ENCODE assay signal across 23 cellular contexts in genomic region chr6:136553166-136553787, GRCh38. TPM values are rescaled to one million over a fixed set of nuclear protein-coding genes. Genes with fewer than 3 reads are reported as not detected.
DNase-seq lines count a peak whose midpoint lies in the region; ATAC-seq, FAIRE-seq and TF ChIP-seq lines count a peak whose summit lies in the region.
"Had no signal": no experiment of that assay in that cellular context is flagged by ENCODE, and none has a peak within 500 bp of the region (broad histone marks: within the 10 kb centered on the region; RNA-seq: fewer than 3 reads in every experiment).

No MANE protein-coding gene starts in this region.

- H3K27me3 ChIP-seq in GM12878 (replicated peaks in 1 of 2; ENCODE audit: control insufficient read depth in 2 of 2, insufficient read depth in 2 of 2, low read length in 1 of 2) = peaks cover 0 to 7% of the 10 kb centered on the region in 2 experiments; a peak in 3 of 4 replicates
- H3K27me3 ChIP-seq in liver (ENCODE audit: control insufficient read depth in 4 of 4, insufficient read depth in 4 of 4, low read length in 3 of 4) = no peaks in the 10 kb centered on the region
- no peaks in the 10 kb centered on the region for H3K27me3 ChIP-seq in parathyroid adenoma (ENCODE audit: control insufficient read depth, insufficient read depth, low read length)

- TF ChIP-seq POLR2A in GM12878 (IDR thresholded peaks at IDR 0.05; ENCODE audit: low read depth, low read length) = no peak

- H3K4me1 ChIP-seq in GM12878 (ENCODE audit: control insufficient read depth, insufficient read depth, low read length) (peaks cover 9% of the 10 kb centered on the region; the same call in 1 of the 2 replicates), liver (ENCODE audit: control insufficient read depth in 4 of 4, insufficient read depth in 4 of 4, low read length in 3 of 4) (peaks cover 0 to 18% (median 10%) of the 10 kb centered on the region in 4 donors), parathyroid adenoma (peaks cover 5% of the 10 kb centered on the region)

- no peak for DNase-seq in GM12878 (ENCODE audit: low read depth, low spot score)
- no peak for DNase-seq in hippocampal formation (lab: John Stamatoyannopoulos, UW)
- DNase-seq in HUDEP-2 (lab: John Stamatoyannopoulos, UW; ENCODE audit: unreplicated experiment in 76 of 76) = no peak
- DNase-seq: DMS79, GM23248, H9, MG63, NCI-H1417, NCI-H1694 treated with DMSO at 0.1 percent for 48 hours, NCI-H2081 treated with DMSO at 0.1 percent for 48 hours, NCI-H2171 treated with DMSO at 0.1 percent for 48 hours, NCI-H446, NCI-H526, OCI-M1 had no signal

- BruUV-seq in GM12878 (replicated peaks; lab: Mats Ljungman, UMichigan) = TSS peak; percentile 57

- in situ Hi-C loops in GM12878 (cut with MboI) = no loop called here

- CTCF ChIA-PET in GM12878 (lab: Yijun Ruan, JAX) = no interaction called here

- H3K4me2 ChIP-seq in GM12878 (ENCODE audit: control insufficient read depth, insufficient read depth) = no peak overlapping the region
- no peak overlapping the region for H3K4me2 ChIP-seq in parathyroid adenoma (ENCODE audit: low read length)

- TF ChIP-seq RAD21 in GM12878 (IDR thresholded peaks at IDR 0.05; ENCODE audit: insufficient read depth, low read depth, low read length) = no peak
- TF ChIP-seq RAD21 in liver (IDR thresholded peaks at IDR 0.05) = no peak

- TF ChIP-seq CTCF in 22Rv1 (IDR thresholded peaks at IDR 0.05) = no peak
- no peak for TF ChIP-seq CTCF in GM12878 (IDR thresholded peaks at IDR 0.05 in 2 of 3, conservative IDR thresholded peaks at IDR 0.05 in 1 of 3; ENCODE audit: control insufficient read depth in 2 of 3, extremely low read depth in 1 of 3, insufficient read depth in 1 of 3, low read depth in 3 of 3, low read length in 3 of 3)
- no peak for TF ChIP-seq CTCF in liver (IDR thresholded peaks at IDR 0.05; ENCODE audit: low read depth, low read length, missing input control)
- TF ChIP-seq CTCF in parathyroid adenoma (IDR thresholded peaks at IDR 0.05) = no peak

- peaks cover 2 to 9% of the 10 kb centered on the region in 2 experiments; a peak in 3 of 4 replicates for H3K36me3 ChIP-seq in GM12878 (ENCODE audit: control insufficient read depth in 2 of 2, insufficient read depth in 2 of 2, low read length in 1 of 2)
- peaks cover 0 to 4% (median 1%) of the 10 kb centered on the region in 4 donors for H3K36me3 ChIP-seq in liver (ENCODE audit: control insufficient read depth in 4 of 4, insufficient read depth in 3 of 4, low read depth in 1 of 4, low read length in 3 of 4)
- H3K36me3 ChIP-seq in parathyroid adenoma (ENCODE audit: control insufficient read depth, insufficient read depth, low read length) = no peaks in the 10 kb centered on the region
- H3K36me3 ChIP-seq: SJSA1 had no signal

- SMC1A ChIA-PET in GM12878 (lab: Charles Lee; ENCODE audit: uncharacterized antibody, unreplicated experiment) = interaction anchor here (0.9 to 1.7 kb wide), 2 partner anchors 11 to 1785 kb away, joined by 3 to 6 read pairs; no protein-coding TSS in a partner anchor

- intact Hi-C loops in GM12878 (cut with micrococcal nuclease; ENCODE audit: unreplicated experiment) = no loop called here

- ATAC-seq in GM12878 (no peak), HG03159 (IDR thresholded peaks at IDR 0.05; ENCODE audit: unreplicated experiment) (no peak)
- ATAC-seq: K562, Right ventricle myocardium inferior had no signal

- H3K79me2 ChIP-seq in GM12878 (ENCODE audit: control insufficient read depth, insufficient read depth, low read length) (no peaks in the 10 kb centered on the region), parathyroid adenoma (peaks cover 16% of the 10 kb centered on the region)

- no peak overlapping the region for H2AFZ ChIP-seq in GM12878 (ENCODE audit: control insufficient read depth, low read depth, low read length)
- H2AFZ ChIP-seq in parathyroid adenoma = peak overlapping the region; percentile 21
- H2AFZ ChIP-seq: GM23248 had no signal

- POLR2A ChIA-PET in GM12878 (lab: Charles Lee) = no interaction called here

- no peaks in the 10 kb centered on the region; the same call in 1 of the 2 replicates for H4K20me1 ChIP-seq in GM12878 (ENCODE audit: control insufficient read depth, insufficient read depth)

- 53% methylated on average over 5 of the region's 5 CpGs for WGBS in GM12878 (ENCODE audit: insufficient coverage, insufficient replicate concordance, low lambda C conversion rate, missing lambda C conversion rate)
- 70% methylated on average over 5 of the region's 5 CpGs for WGBS in liver

- no peak overlapping the region for H3K4me3 ChIP-seq in GM12878
- H3K4me3 ChIP-seq in liver (ENCODE audit: low read depth in 1 of 3, low read length in 3 of 3) = no peak overlapping the region
- no peak overlapping the region for H3K4me3 ChIP-seq in parathyroid adenoma (ENCODE audit: low read depth, low read length)
- H3K4me3 ChIP-seq: GM23248, K562, MG63, SJSA1 had no signal

- H3K9ac ChIP-seq in GM12878 (ENCODE audit: control insufficient read depth, insufficient read depth, low read length) (no peak overlapping the region), liver (ENCODE audit: low read depth in 1 of 2, low read length in 2 of 2) (no peak overlapping the region), parathyroid adenoma (no peak overlapping the region)
- H3K9ac ChIP-seq: GM23248 had no signal

- FAIRE-seq in GM12878 (lab: Jason Lieb, UNC) = no peak
- FAIRE-seq: A204.1, K562 had no signal

- no peak for TF ChIP-seq EP300 in GM12878 (IDR thresholded peaks at IDR 0.05; ENCODE audit: borderline replicate concordance in 1 of 2, control insufficient read depth in 1 of 2, low read depth in 2 of 2, low read length in 2 of 2)

- H3K9me3 ChIP-seq in GM12878 (replicated peaks; ENCODE audit: control insufficient read depth, insufficient read depth, low read length) (no peaks in the 10 kb centered on the region), liver (ENCODE audit: control insufficient read depth in 4 of 4, low read length in 3 of 4) (no peaks in the 10 kb centered on the region), parathyroid adenoma (ENCODE audit: control insufficient read depth, low read length) (no peaks in the 10 kb centered on the region)
- H3K9me3 ChIP-seq: MG63 had no signal

- peak overlapping the region; percentile 86; the same call in 1 of the 2 replicates for H3K27ac ChIP-seq in 22Rv1
- H3K27ac ChIP-seq in GM12878 (ENCODE audit: control insufficient read depth, insufficient read depth) = no peak overlapping the region
- H3K27ac ChIP-seq in liver (ENCODE audit: low read depth in 1 of 2, low read length in 2 of 2) = no peak overlapping the region
- no peak overlapping the region for H3K27ac ChIP-seq in parathyroid adenoma
- H3K27ac ChIP-seq: C4-2B, GM23248, SJSA1 had no signal

- RAD21 ChIA-PET in GM12878 (lab: Charles Lee; ENCODE audit: unreplicated experiment) = no interaction called here

TF ChIP-seq in GM12878, 131 proteins besides CTCF, POLR2A, EP300 and RAD21:
- TF ChIP-seq POLR2AphosphoS5 (IDR thresholded peaks at IDR 0.05; ENCODE audit: low read length) (peak; percentile 62; the same call in 1 of the 2 replicates), PML (IDR thresholded peaks at IDR 0.05; ENCODE audit: low read length) (no peak)

TF ChIP-seq in liver, 16 proteins besides CTCF, POLR2A, EP300 and RAD21:
- peak; percentile 40 to 66 for TF ChIP-seq HNF4A (conservative IDR thresholded peaks at IDR 0.05)
- TF ChIP-seq SP1 (IDR thresholded peaks at IDR 0.05) = peak; percentile 14
- no peak for TF ChIP-seq EGR1 (IDR thresholded peaks at IDR 0.05; ENCODE audit: low read depth in 2 of 2)

RNA-seq across cellular contexts. Expression of gene MAP7, which starts 3.1 kb away (rescaled TPM):
- 0.25 TPM in 1 of 2 replicates, not detected in the other for total RNA-seq in GM12878 (2013; cell fraction: nucleolus; rRNA removed)
- total RNA-seq in GM12878 (2014; rRNA removed) (0.05 and 0.17 TPM in 2 replicates), GM12878 (2014; rRNA removed; fragmentation: Illumina TruSeq; extraction: Trizol) (0.04 TPM in 1 of 2 replicates, not detected in the other), GM12878 (2021) (0.13 and 0.21 TPM in 2 replicates), liver (10 to 100 TPM in 1 of 2 donors, 1 to 10 TPM in 1; 3.2 to 17.5 TPM)
- polyA plus RNA-seq in GM12878 (2011; ENCODE audit: low read depth) = 0.16 TPM
- polyA plus RNA-seq in GM12878 (2011; rRNA removed) (0.09 and 0.10 TPM in 2 replicates), GM12878 (2014; fragmentation: Illumina TruSeq; extraction: Trizol) (0.07 and 0.21 TPM in 2 replicates), GM12878 (2014; fragmentation: Nextera tagmentation; extraction: Ambion mirVana) (not detected), GM12878 (2014; rRNA removed) (0.01 and 0.04 TPM in 2 replicates), GM12878 (2016; fragmentation: Nextera tagmentation; extraction: Ambion mirVana) (under 1 TPM; 0.05 to 0.09 TPM), liver (1 to 10 TPM; 8.1 to 8.4 TPM)
- polyA plus RNA-seq in GM12878 (2011; cell fraction: cytosol; rRNA removed) = 0.05 and 0.10 TPM in 2 replicates
- polyA plus RNA-seq in GM12878 (2011; cell fraction: nucleus; rRNA removed) = 0.07 and 0.15 TPM in 2 replicates
- polyA plus RNA-seq in GM12878 (2012) = 0.14 and 0.18 TPM in 2 replicates
- polyA minus RNA-seq in GM12878 (2011; rRNA and poly(A)+ RNA removed) = not detected in 2 replicates
- 0.67 and 0.94 TPM in 2 replicates for polyA minus RNA-seq in GM12878 (2011; cell fraction: cytosol; rRNA and poly(A)+ RNA removed)
- 0.12 and 0.19 TPM in 2 replicates for polyA minus RNA-seq in GM12878 (2011; cell fraction: nucleus; rRNA and poly(A)+ RNA removed)
